Comparison of ENCODE assay signal across 1 cellular context in the genomic region with DNA sequence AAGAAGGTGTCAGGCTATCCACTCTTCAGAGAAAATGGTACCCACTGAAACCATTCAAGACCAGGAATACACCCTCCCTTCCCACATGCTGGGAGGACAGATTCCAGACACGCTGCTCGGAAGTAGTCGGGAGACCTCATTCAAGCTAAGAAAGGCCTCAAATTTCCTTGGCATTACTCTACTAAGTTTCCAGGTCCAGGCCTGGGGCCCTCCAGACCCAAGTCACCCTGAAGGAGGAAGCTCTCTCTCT.
TF ChIP-seq lines count a peak whose summit lies in the region.

No MANE protein-coding gene starts in this region.

TF ChIP-seq in A549, 52 proteins besides CTCF, POLR2A, EP300 and RAD21 (continued from another document):
- TF ChIP-seq, protein P1, sequence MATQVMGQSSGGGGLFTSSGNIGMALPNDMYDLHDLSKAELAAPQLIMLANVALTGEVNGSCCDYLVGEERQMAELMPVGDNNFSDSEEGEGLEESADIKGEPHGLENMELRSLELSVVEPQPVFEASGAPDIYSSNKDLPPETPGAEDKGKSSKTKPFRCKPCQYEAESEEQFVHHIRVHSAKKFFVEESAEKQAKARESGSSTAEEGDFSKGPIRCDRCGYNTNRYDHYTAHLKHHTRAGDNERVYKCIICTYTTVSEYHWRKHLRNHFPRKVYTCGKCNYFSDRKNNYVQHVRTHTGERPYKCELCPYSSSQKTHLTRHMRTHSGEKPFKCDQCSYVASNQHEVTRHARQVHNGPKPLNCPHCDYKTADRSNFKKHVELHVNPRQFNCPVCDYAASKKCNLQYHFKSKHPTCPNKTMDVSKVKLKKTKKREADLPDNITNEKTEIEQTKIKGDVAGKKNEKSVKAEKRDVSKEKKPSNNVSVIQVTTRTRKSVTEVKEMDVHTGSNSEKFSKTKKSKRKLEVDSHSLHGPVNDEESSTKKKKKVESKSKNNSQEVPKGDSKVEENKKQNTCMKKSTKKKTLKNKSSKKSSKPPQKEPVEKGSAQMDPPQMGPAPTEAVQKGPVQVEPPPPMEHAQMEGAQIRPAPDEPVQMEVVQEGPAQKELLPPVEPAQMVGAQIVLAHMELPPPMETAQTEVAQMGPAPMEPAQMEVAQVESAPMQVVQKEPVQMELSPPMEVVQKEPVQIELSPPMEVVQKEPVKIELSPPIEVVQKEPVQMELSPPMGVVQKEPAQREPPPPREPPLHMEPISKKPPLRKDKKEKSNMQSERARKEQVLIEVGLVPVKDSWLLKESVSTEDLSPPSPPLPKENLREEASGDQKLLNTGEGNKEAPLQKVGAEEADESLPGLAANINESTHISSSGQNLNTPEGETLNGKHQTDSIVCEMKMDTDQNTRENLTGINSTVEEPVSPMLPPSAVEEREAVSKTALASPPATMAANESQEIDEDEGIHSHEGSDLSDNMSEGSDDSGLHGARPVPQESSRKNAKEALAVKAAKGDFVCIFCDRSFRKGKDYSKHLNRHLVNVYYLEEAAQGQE (IDR thresholded peaks at IDR 0.05) = no peak
- no peak for TF ChIP-seq ZFP36 (IDR thresholded peaks at IDR 0.05; ENCODE audit: borderline replicate concordance, partially characterized antibody)
